ENCODE assay signal across 29 cellular contexts in the genomic region with DNA sequence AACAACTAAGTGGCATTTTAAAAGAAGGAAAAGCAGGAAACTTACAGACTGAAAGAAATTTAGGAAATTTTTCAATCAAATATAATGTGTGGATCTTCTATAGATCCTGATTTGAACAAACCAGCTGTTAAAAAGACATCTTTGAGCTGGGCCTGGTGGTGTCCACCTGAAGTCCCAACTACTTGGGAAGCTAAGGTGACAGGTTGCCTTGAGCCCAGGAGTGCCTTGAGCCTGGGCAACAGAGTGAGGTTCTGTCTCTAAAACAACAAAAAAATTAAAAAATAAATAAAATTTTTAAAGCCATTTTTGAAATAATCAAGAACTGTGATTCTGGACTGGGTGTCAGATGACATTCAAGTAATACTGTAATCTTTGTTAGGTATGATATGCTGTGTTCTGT.
"Had no signal": no experiment of that assay in that cellular context is flagged by ENCODE, and none has a peak within 500 bp of the region (broad histone marks: within the 10 kb centered on the region; RNA-seq: fewer than 3 reads in every experiment).

No MANE protein-coding gene starts in this region.

- H3K27me3 ChIP-seq: adrenal gland, body of pancreas, colonic mucosa, foreskin keratinocyte, gastrocnemius medialis, heart left ventricle had no signal

- H3K27me3 Mint-ChIP-seq: activated CD4-positive, alpha-beta memory T cell treated with anti-CD3 and anti-CD28 coated beads, Interleukin-2, amount 10 ng/mL, durations not matched to agents 7 days and 5 days; activated CD4-positive, alpha-beta T cell treated with anti-CD3 and anti-CD28 coated beads, Interleukin-2, amount 10 ng/mL, durations not matched to agents 7 days and 5 days; activated naive CD4-positive, alpha-beta T cell treated with anti-CD3 and anti-CD28 coated beads, Interleukin-2, amount 50 U/mL, for 24 hours; activated naive CD8-positive, alpha-beta T cell treated with anti-CD3 and anti-CD28 coated beads for 36 hours; activated T-cell treated with anti-CD3 and anti-CD28 coated beads, Interleukin-2, amount 50 U/mL, for 24 hours; T-helper 17 cell had no signal

- H3K27ac ChIP-seq: adrenal gland, body of pancreas, colonic mucosa, foreskin keratinocyte, gastrocnemius medialis had no signal

- DNase-seq: activated CD4-positive, alpha-beta memory T cell treated with anti-CD3 and anti-CD28 coated beads, Interleukin-2, amount 10 ng/mL, durations not matched to agents 7 days and 5 days; activated CD4-positive, alpha-beta T cell treated with anti-CD3 and anti-CD28 coated beads for 1 hour; activated CD4-positive, alpha-beta T cell treated with anti-CD3 and anti-CD28 coated beads for 4 hours; activated CD4-positive, alpha-beta T cell treated with anti-CD3 and anti-CD28 coated beads, Interleukin-2, amount 10 ng/mL, durations not matched to agents 7 days and 5 days; activated CD4-positive, alpha-beta T cell treated with anti-CD3 and anti-CD28 coated beads, Interleukin-2, amount 50 U/mL, for 4 hours; activated CD8-positive, alpha-beta memory T cell treated with anti-CD3 and anti-CD28 coated beads, Interleukin-2, amount 50 U/mL, for 48 hours; activated gamma-delta T cell; activated naive CD4-positive, alpha-beta T cell treated with Interleukin-2 at 50 U/mL for 16 hours; activated naive CD8-positive, alpha-beta T cell treated with anti-CD3 and anti-CD28 coated beads for 36 hours; activated naive CD8-positive, alpha-beta T cell treated with anti-CD3 and anti-CD28 coated beads, Interleukin-2, amount 50 U/mL, for 24 hours; activated T-cell treated with anti-CD3 and anti-CD28 coated beads for 4 hours; activated T-cell treated with anti-CD3 and anti-CD28 coated beads, Interleukin-2, amount 50 U/mL, for 24 hours; activated T-cell treated with anti-CD3 and anti-CD28 coated beads, Interleukin-2, amount 50 U/mL, for 72 hours; adrenal gland; amygdala; aorta; body of pancreas; colonic mucosa; effector CD8-positive, alpha-beta T cell; foreskin keratinocyte; gastrocnemius medialis; glutamatergic neuron; heart left ventricle; T-helper 1 cell; T-helper 17 cell; T1000 had no signal

- H3K9me3 Mint-ChIP-seq: activated CD4-positive, alpha-beta memory T cell treated with anti-CD3 and anti-CD28 coated beads, Interleukin-2, amount 10 ng/mL, durations not matched to agents 7 days and 5 days; activated CD4-positive, alpha-beta T cell treated with anti-CD3 and anti-CD28 coated beads, Interleukin-2, amount 10 ng/mL, durations not matched to agents 7 days and 5 days; activated naive CD4-positive, alpha-beta T cell treated with anti-CD3 and anti-CD28 coated beads, Interleukin-2, amount 50 U/mL, for 24 hours; activated naive CD8-positive, alpha-beta T cell treated with anti-CD3 and anti-CD28 coated beads for 36 hours; activated naive CD8-positive, alpha-beta T cell treated with anti-CD3 and anti-CD28 coated beads, Interleukin-2, amount 50 U/mL, for 24 hours; activated T-cell treated with anti-CD3 and anti-CD28 coated beads, Interleukin-2, amount 50 U/mL, for 24 hours; activated T-cell treated with anti-CD3 and anti-CD28 coated beads, Interleukin-2, amount 50 U/mL, for 72 hours; T-helper 2 cell treated with Interferon-gamma antibody and Interleukin-4, amounts not matched to agents 5 μg/mL and 100 μg/mL, for 36 hours; WTC11 had no signal

- H3K4me1 ChIP-seq: foreskin keratinocyte had no signal

- H3K4me3 ChIP-seq: adrenal gland, body of pancreas, colonic mucosa, gastrocnemius medialis, heart left ventricle had no signal

- H3K27ac Mint-ChIP-seq: activated CD4-positive, alpha-beta memory T cell treated with anti-CD3 and anti-CD28 coated beads, Interleukin-2, amount 10 ng/mL, durations not matched to agents 7 days and 5 days; activated CD4-positive, alpha-beta T cell treated with anti-CD3 and anti-CD28 coated beads, Interleukin-2, amount 10 ng/mL, durations not matched to agents 7 days and 5 days; activated naive CD4-positive, alpha-beta T cell treated with anti-CD3 and anti-CD28 coated beads, Interleukin-2, amount 50 U/mL, for 24 hours; activated naive CD8-positive, alpha-beta T cell treated with anti-CD3 and anti-CD28 coated beads for 36 hours; activated naive CD8-positive, alpha-beta T cell treated with anti-CD3 and anti-CD28 coated beads, Interleukin-2, amount 50 U/mL, for 24 hours; activated T-cell treated with anti-CD3 and anti-CD28 coated beads, Interleukin-2, amount 50 U/mL, for 24 hours; activated T-cell treated with anti-CD3 and anti-CD28 coated beads, Interleukin-2, amount 50 U/mL, for 72 hours; T-helper 17 cell; T-helper 2 cell treated with Interferon-gamma antibody and Interleukin-4, amounts not matched to agents 5 μg/mL and 100 μg/mL, for 36 hours; WTC11 had no signal

- H3K4me3 Mint-ChIP-seq: activated CD4-positive, alpha-beta memory T cell treated with anti-CD3 and anti-CD28 coated beads, Interleukin-2, amount 10 ng/mL, durations not matched to agents 7 days and 5 days; activated CD4-positive, alpha-beta T cell treated with anti-CD3 and anti-CD28 coated beads, Interleukin-2, amount 10 ng/mL, durations not matched to agents 7 days and 5 days; activated naive CD4-positive, alpha-beta T cell treated with anti-CD3 and anti-CD28 coated beads, Interleukin-2, amount 50 U/mL, for 24 hours; activated naive CD8-positive, alpha-beta T cell treated with anti-CD3 and anti-CD28 coated beads for 36 hours; activated naive CD8-positive, alpha-beta T cell treated with anti-CD3 and anti-CD28 coated beads, Interleukin-2, amount 50 U/mL, for 24 hours; activated T-cell treated with anti-CD3 and anti-CD28 coated beads, Interleukin-2, amount 50 U/mL, for 24 hours; activated T-cell treated with anti-CD3 and anti-CD28 coated beads, Interleukin-2, amount 50 U/mL, for 72 hours; T-helper 17 cell; T-helper 2 cell treated with Interferon-gamma antibody and Interleukin-4, amounts not matched to agents 5 μg/mL and 100 μg/mL, for 36 hours; WTC11 had no signal

- H3K9me3 ChIP-seq: adrenal gland, body of pancreas, colonic mucosa, gastrocnemius medialis, heart left ventricle had no signal
